1 cellular context compared by ENCODE assay signal in the genomic region with DNA sequence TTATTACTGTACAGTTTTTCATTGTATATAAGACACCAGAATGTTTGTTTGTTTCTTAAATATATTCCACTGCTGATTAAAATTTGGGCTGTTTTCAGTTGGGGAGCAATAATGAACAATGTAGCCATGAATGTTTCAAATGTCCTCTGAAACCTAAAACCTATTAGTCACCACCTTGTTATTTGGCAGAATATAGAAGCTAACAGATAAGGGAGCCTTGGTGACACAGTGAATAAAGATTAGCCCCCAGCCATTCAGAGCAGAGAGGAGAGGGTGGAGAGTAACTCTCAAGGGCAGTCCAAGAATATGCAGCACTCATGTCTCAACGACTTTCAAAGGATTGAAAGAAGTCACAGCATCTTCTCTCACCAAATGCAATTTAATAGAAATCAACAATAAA.
A peak's percentile ranks its signal among the peaks of the same experiment; 100 is the strongest.
TF ChIP-seq lines count a peak whose summit lies in the region.

No MANE protein-coding gene starts in this region.

TF ChIP-seq in HEK293, 187 proteins besides CTCF, POLR2A, EP300 and RAD21 (continued from another document):
- TF ChIP-seq, protein P1, sequence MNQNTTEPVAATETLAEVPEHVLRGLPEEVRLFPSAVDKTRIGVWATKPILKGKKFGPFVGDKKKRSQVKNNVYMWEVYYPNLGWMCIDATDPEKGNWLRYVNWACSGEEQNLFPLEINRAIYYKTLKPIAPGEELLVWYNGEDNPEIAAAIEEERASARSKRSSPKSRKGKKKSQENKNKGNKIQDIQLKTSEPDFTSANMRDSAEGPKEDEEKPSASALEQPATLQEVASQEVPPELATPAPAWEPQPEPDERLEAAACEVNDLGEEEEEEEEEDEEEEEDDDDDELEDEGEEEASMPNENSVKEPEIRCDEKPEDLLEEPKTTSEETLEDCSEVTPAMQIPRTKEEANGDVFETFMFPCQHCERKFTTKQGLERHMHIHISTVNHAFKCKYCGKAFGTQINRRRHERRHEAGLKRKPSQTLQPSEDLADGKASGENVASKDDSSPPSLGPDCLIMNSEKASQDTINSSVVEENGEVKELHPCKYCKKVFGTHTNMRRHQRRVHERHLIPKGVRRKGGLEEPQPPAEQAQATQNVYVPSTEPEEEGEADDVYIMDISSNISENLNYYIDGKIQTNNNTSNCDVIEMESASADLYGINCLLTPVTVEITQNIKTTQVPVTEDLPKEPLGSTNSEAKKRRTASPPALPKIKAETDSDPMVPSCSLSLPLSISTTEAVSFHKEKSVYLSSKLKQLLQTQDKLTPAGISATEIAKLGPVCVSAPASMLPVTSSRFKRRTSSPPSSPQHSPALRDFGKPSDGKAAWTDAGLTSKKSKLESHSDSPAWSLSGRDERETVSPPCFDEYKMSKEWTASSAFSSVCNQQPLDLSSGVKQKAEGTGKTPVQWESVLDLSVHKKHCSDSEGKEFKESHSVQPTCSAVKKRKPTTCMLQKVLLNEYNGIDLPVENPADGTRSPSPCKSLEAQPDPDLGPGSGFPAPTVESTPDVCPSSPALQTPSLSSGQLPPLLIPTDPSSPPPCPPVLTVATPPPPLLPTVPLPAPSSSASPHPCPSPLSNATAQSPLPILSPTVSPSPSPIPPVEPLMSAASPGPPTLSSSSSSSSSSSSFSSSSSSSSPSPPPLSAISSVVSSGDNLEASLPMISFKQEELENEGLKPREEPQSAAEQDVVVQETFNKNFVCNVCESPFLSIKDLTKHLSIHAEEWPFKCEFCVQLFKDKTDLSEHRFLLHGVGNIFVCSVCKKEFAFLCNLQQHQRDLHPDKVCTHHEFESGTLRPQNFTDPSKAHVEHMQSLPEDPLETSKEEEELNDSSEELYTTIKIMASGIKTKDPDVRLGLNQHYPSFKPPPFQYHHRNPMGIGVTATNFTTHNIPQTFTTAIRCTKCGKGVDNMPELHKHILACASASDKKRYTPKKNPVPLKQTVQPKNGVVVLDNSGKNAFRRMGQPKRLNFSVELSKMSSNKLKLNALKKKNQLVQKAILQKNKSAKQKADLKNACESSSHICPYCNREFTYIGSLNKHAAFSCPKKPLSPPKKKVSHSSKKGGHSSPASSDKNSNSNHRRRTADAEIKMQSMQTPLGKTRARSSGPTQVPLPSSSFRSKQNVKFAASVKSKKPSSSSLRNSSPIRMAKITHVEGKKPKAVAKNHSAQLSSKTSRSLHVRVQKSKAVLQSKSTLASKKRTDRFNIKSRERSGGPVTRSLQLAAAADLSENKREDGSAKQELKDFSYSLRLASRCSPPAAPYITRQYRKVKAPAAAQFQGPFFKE (tag by site-specific recombination; IDR thresholded peaks at IDR 0.05; ENCODE audit: borderline replicate concordance): no peak
- TF ChIP-seq ZNF23 (tag by site-specific recombination; IDR thresholded peaks at IDR 0.05; ENCODE audit: borderline replicate concordance): no peak
- TF ChIP-seq, protein P2, sequence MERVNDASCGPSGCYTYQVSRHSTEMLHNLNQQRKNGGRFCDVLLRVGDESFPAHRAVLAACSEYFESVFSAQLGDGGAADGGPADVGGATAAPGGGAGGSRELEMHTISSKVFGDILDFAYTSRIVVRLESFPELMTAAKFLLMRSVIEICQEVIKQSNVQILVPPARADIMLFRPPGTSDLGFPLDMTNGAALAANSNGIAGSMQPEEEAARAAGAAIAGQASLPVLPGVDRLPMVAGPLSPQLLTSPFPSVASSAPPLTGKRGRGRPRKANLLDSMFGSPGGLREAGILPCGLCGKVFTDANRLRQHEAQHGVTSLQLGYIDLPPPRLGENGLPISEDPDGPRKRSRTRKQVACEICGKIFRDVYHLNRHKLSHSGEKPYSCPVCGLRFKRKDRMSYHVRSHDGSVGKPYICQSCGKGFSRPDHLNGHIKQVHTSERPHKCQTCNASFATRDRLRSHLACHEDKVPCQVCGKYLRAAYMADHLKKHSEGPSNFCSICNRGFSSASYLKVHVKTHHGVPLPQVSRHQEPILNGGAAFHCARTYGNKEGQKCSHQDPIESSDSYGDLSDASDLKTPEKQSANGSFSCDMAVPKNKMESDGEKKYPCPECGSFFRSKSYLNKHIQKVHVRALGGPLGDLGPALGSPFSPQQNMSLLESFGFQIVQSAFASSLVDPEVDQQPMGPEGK (tag by site-specific recombination; IDR thresholded peaks at IDR 0.05): 0 out of 2 replicates have a peak, but pooled peaks have one; percentile 36
- TF ChIP-seq, protein P3, sequence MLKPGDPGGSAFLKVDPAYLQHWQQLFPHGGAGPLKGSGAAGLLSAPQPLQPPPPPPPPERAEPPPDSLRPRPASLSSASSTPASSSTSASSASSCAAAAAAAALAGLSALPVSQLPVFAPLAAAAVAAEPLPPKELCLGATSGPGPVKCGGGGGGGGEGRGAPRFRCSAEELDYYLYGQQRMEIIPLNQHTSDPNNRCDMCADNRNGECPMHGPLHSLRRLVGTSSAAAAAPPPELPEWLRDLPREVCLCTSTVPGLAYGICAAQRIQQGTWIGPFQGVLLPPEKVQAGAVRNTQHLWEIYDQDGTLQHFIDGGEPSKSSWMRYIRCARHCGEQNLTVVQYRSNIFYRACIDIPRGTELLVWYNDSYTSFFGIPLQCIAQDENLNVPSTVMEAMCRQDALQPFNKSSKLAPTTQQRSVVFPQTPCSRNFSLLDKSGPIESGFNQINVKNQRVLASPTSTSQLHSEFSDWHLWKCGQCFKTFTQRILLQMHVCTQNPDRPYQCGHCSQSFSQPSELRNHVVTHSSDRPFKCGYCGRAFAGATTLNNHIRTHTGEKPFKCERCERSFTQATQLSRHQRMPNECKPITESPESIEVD (tag by site-specific recombination; IDR thresholded peaks at IDR 0.05): 0 out of 2 replicates have a peak, but pooled peaks have one; percentile 17
- TF ChIP-seq ZNF366 (tag by site-specific recombination; conservative IDR thresholded peaks at IDR 0.05): peak; percentile 39
- 0 out of 2 replicates have a peak, but pooled peaks have one; percentile 45 for TF ChIP-seq ZNF660 (tag by site-specific recombination; IDR thresholded peaks at IDR 0.05)
- no peak for TF ChIP-seq KLF10 (tag by site-specific recombination; IDR thresholded peaks at IDR 0.05)
- TF ChIP-seq ZNF549 (tag by site-specific recombination; IDR thresholded peaks at IDR 0.05): no peak
